8 cellular contexts compared by ENCODE assay signal in the genomic region with DNA sequence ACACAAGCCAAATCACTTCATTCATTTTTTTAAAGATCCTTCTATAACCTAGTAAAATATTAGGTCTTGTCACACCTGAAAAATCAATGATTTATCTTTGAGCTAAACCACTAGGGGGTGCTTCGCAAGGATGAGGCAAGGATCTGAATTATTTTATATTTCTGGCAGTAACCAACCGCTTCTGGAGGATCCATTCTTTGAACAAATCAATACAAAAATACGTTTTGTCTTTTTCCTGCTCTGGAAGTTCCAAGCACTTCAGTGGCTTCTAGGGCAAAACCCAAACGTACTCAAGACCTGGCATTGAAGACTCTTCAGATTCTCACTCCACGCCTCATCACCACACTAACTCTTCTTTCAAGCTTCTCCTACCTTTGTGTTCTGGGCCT. TPM values are rescaled to one million over a fixed set of nuclear protein-coding genes. Genes with fewer than 3 reads are reported as not detected.
DNase-seq lines count a peak whose midpoint lies in the region; ATAC-seq, FAIRE-seq and TF ChIP-seq lines count a peak whose summit lies in the region.

No MANE protein-coding gene starts in this region.

- peak overlapping the region; percentile 83 for H2AFZ ChIP-seq in astrocyte (ENCODE audit: low read depth, low read length)

- H3K4me1 Mint-ChIP-seq in activated CD4-positive, alpha-beta T cell treated with anti-CD3 and anti-CD28 coated beads, Interleukin-2, amount 10 ng/mL, durations not matched to agents 24 days and 14 days: peaks cover 45% of the 10 kb centered on the region
- H3K4me1 Mint-ChIP-seq in HFFc6 (ENCODE audit: low read depth) (peaks cover 38% of the 10 kb centered on the region), astrocyte (ENCODE audit: low read depth, unreplicated experiment) (peaks cover 8% of the 10 kb centered on the region)
- peaks cover 59% of the 10 kb centered on the region for H3K4me1 Mint-ChIP-seq in stimulated activated effector memory CD8-positive, alpha-beta T cell treated with anti-CD3 and anti-CD28 coated beads, Interleukin-12 subunit alpha, Interleukin-12 subunit beta, amount 100 ng/mL, for 72 hours

- no peaks in the 10 kb centered on the region for H3K27me3 ChIP-seq in astrocyte (ENCODE audit: insufficient read depth, low read length)

- H3K9me3 Mint-ChIP-seq in activated CD4-positive, alpha-beta T cell treated with anti-CD3 and anti-CD28 coated beads, Interleukin-2, amount 10 ng/mL, durations not matched to agents 24 days and 14 days: no peaks in the 10 kb centered on the region
- H3K9me3 Mint-ChIP-seq in HFFc6 (no peaks in the 10 kb centered on the region), astrocyte (ENCODE audit: unreplicated experiment) (no peaks in the 10 kb centered on the region)
- no peaks in the 10 kb centered on the region for H3K9me3 Mint-ChIP-seq in stimulated activated effector memory CD8-positive, alpha-beta T cell treated with anti-CD3 and anti-CD28 coated beads, Interleukin-12 subunit alpha, Interleukin-12 subunit beta, amount 100 ng/mL, for 72 hours

- H3K36me3 ChIP-seq in astrocyte (ENCODE audit: insufficient read depth, low read length): peaks cover 3% of the 10 kb centered on the region

- intact Hi-C loops in activated CD4-positive, alpha-beta T cell treated with anti-CD3 and anti-CD28 coated beads, Interleukin-2, amount 10 ng/mL, durations not matched to agents 24 days and 14 days (cut with micrococcal nuclease): loop anchor here (5.0 kb wide), 2 partner anchors 771 to 871 kb away; partner anchors contain the start of genes ACAP2 and PPP1R2

- H3K4me3 Mint-ChIP-seq in activated CD4-positive, alpha-beta T cell treated with anti-CD3 and anti-CD28 coated beads, Interleukin-2, amount 10 ng/mL, durations not matched to agents 24 days and 14 days: peak overlapping the region; percentile 99
- peak overlapping the region; percentile 99 for H3K4me3 Mint-ChIP-seq in HFFc6
- H3K4me3 Mint-ChIP-seq in astrocyte (ENCODE audit: unreplicated experiment): peak overlapping the region; percentile 96
- H3K4me3 Mint-ChIP-seq in stimulated activated effector memory CD8-positive, alpha-beta T cell treated with anti-CD3 and anti-CD28 coated beads, Interleukin-12 subunit alpha, Interleukin-12 subunit beta, amount 100 ng/mL, for 72 hours: peak overlapping the region; percentile 97

- DNase-seq in activated CD4-positive, alpha-beta T cell treated with anti-CD3 and anti-CD28 coated beads, Interleukin-2, amount 10 ng/mL, durations not matched to agents 24 days and 14 days: peak; percentile 77
- no peak for DNase-seq in activated CD4-positive, alpha-beta T cell treated with anti-CD3 and anti-CD28 coated beads, Interleukin-2, amount 50 U/mL, for 4 hours
- peak; percentile 59 for DNase-seq in HFFc6
- peak; percentile 4 for DNase-seq in NCI-H510A (lab: John Stamatoyannopoulos, UW)
- no peak for DNase-seq in astrocyte (ENCODE audit: low read depth)
- no peak for DNase-seq in stimulated activated effector memory CD8-positive, alpha-beta T cell treated with anti-CD3 and anti-CD28 coated beads, Interleukin-12 subunit alpha, Interleukin-12 subunit beta, amount 100 ng/mL, for 72 hours (ENCODE audit: low spot score in 2 of 2)
- no peak for DNase-seq in GM19240 (ENCODE audit: insufficient read length, low spot score)

- peaks cover 46% of the 10 kb centered on the region for H3K79me2 ChIP-seq in astrocyte (ENCODE audit: insufficient read depth, low read length)

- peaks cover 21% of the 10 kb centered on the region for H4K20me1 ChIP-seq in astrocyte (ENCODE audit: insufficient read depth, low read length)

- H3K4me3 ChIP-seq in astrocyte (ENCODE audit: insufficient read depth, low read depth, low read length): peak overlapping the region; percentile 93
- H3K4me3 ChIP-seq in iPS-18c (ENCODE audit: insufficient read depth, low read depth, low read length): peak overlapping the region; percentile 98

- peaks cover 18% of the 10 kb centered on the region for H3K4me1 ChIP-seq in astrocyte (ENCODE audit: insufficient read depth, low read length)

- H3K36me3 Mint-ChIP-seq in activated CD4-positive, alpha-beta T cell treated with anti-CD3 and anti-CD28 coated beads, Interleukin-2, amount 10 ng/mL, durations not matched to agents 24 days and 14 days (ENCODE audit: low read depth): peaks cover 21% of the 10 kb centered on the region
- peaks cover 10% of the 10 kb centered on the region for H3K36me3 Mint-ChIP-seq in HFFc6 (ENCODE audit: low read depth)
- H3K36me3 Mint-ChIP-seq in astrocyte (ENCODE audit: low read depth, unreplicated experiment): no peaks in the 10 kb centered on the region
- peaks cover 53% of the 10 kb centered on the region for H3K36me3 Mint-ChIP-seq in stimulated activated effector memory CD8-positive, alpha-beta T cell treated with anti-CD3 and anti-CD28 coated beads, Interleukin-12 subunit alpha, Interleukin-12 subunit beta, amount 100 ng/mL, for 72 hours

- TF ChIP-seq CTCF in HFFc6 (IDR thresholded peaks at IDR 0.05) (peak; percentile 93), astrocyte (IDR thresholded peaks at IDR 0.05; ENCODE audit: insufficient read depth, low read depth, low read length) (peak; percentile 73)

- peak overlapping the region; percentile 87 for H3K9ac ChIP-seq in astrocyte (ENCODE audit: low read length)

- peak overlapping the region; percentile 90 for H3K4me2 ChIP-seq in astrocyte (ENCODE audit: low read length)

- no peak for FAIRE-seq in astrocyte (lab: Jason Lieb, UNC)

- H3K27ac Mint-ChIP-seq in activated CD4-positive, alpha-beta T cell treated with anti-CD3 and anti-CD28 coated beads, Interleukin-2, amount 10 ng/mL, durations not matched to agents 24 days and 14 days: peak overlapping the region; percentile 97
- H3K27ac Mint-ChIP-seq in HFFc6 (peak overlapping the region; percentile 99), astrocyte (ENCODE audit: unreplicated experiment) (peak overlapping the region; percentile 99)
- H3K27ac Mint-ChIP-seq in stimulated activated effector memory CD8-positive, alpha-beta T cell treated with anti-CD3 and anti-CD28 coated beads, Interleukin-12 subunit alpha, Interleukin-12 subunit beta, amount 100 ng/mL, for 72 hours: peak overlapping the region; percentile 99

- H3K27ac ChIP-seq in astrocyte (ENCODE audit: low read depth, low read length): peak overlapping the region; percentile 98

- no peaks in the 10 kb centered on the region for H3K9me3 ChIP-seq in astrocyte (ENCODE audit: insufficient read depth, low read depth, low read length)
- H3K9me3 ChIP-seq in iPS-18c (ENCODE audit: control insufficient read depth, insufficient read depth, low read length): no peaks in the 10 kb centered on the region

- no peaks in the 10 kb centered on the region for H3K27me3 Mint-ChIP-seq in activated CD4-positive, alpha-beta T cell treated with anti-CD3 and anti-CD28 coated beads, Interleukin-2, amount 10 ng/mL, durations not matched to agents 24 days and 14 days
- no peaks in the 10 kb centered on the region for H3K27me3 Mint-ChIP-seq in HFFc6 (ENCODE audit: insufficient read depth)
- peaks cover 20% of the 10 kb centered on the region for H3K27me3 Mint-ChIP-seq in astrocyte (ENCODE audit: low read depth, unreplicated experiment)

- no peak for ATAC-seq in stimulated activated effector memory CD8-positive, alpha-beta T cell treated with anti-CD3 and anti-CD28 coated beads, Interleukin-12 subunit alpha, Interleukin-12 subunit beta, amount 100 ng/mL, for 72 hours

RNA-seq across cellular contexts. Expression of gene LSG1, which starts 0.5 kb away (rescaled TPM):
- total RNA-seq in activated CD4-positive, alpha-beta T cell treated with anti-CD3 and anti-CD28 coated beads, Interleukin-2, amount 10 ng/mL, durations not matched to agents 24 days and 14 days: 59.0 and 60.2 TPM in 2 replicates
- 10 to 100 TPM; 26.4 to 31.7 (median 29.3) TPM for total RNA-seq in HFFc6 (2021; fragmentation: NEBNext Ultra II Directional; extraction: Animal tissue kit (Norgen Biotek cat#: 25700))
- 32.3 and 38.4 TPM in 2 replicates for total RNA-seq in astrocyte

RNA-seq across cellular contexts. Expression of gene FAM43A, which starts 14.2 kb away (rescaled TPM):
- total RNA-seq in activated CD4-positive, alpha-beta T cell treated with anti-CD3 and anti-CD28 coated beads, Interleukin-2, amount 10 ng/mL, durations not matched to agents 24 days and 14 days: 7.0 TPM in 2 replicates
- 10 to 100 TPM; 10.6 to 28.5 (median 11.6) TPM for total RNA-seq in HFFc6 (2021; fragmentation: NEBNext Ultra II Directional; extraction: Animal tissue kit (Norgen Biotek cat#: 25700))
- 6.0 and 7.6 TPM in 2 replicates for total RNA-seq in astrocyte

RNA-seq across cellular contexts. Expression of gene TMEM44, which starts 38.3 kb away (rescaled TPM):
- 2.4 and 2.8 TPM in 2 replicates for total RNA-seq in activated CD4-positive, alpha-beta T cell treated with anti-CD3 and anti-CD28 coated beads, Interleukin-2, amount 10 ng/mL, durations not matched to agents 24 days and 14 days
- 10 to 100 TPM; 11.8 to 14.0 (median 13.2) TPM for total RNA-seq in HFFc6 (2021; fragmentation: NEBNext Ultra II Directional; extraction: Animal tissue kit (Norgen Biotek cat#: 25700))
- 9.8 and 10.5 TPM in 2 replicates for total RNA-seq in astrocyte

Comparison
In these comparisons a context has a peak if more than half of its experiments do, and no peak if none do; other contexts are left out.
1. DNase-seq: peak in activated CD4-positive, alpha-beta T cell treated with anti-CD3 and anti-CD28 coated beads, Interleukin-2, amount 10 ng/mL, durations not matched to agents 24 days and 14 days (single experiment), HFFc6 (single experiment) and NCI-H510A (single experiment); none in activated CD4-positive, alpha-beta T cell treated with anti-CD3 and anti-CD28 coated beads, Interleukin-2, amount 50 U/mL, for 4 hours (0 of 2), astrocyte (single experiment), stimulated activated effector memory CD8-positive, alpha-beta T cell treated with anti-CD3 and anti-CD28 coated beads, Interleukin-12 subunit alpha, Interleukin-12 subunit beta, amount 100 ng/mL, for 72 hours (0 of 2) and GM19240 (single experiment).
2. Peak in every context shown above with its lines, with median percentiles within 50 percentile points of each other: H3K27ac Mint-ChIP-seq and H3K4me3 Mint-ChIP-seq.